Comparison of ENCODE assay signal across 1 cellular context in genomic region chr17:47252766-47253512, GRCh38.
TF ChIP-seq lines count a peak whose summit lies in the region.

No MANE protein-coding gene starts in this region.

TF ChIP-seq in WTC11, 78 proteins besides CTCF, POLR2A, EP300 and RAD21 (continued from another document):
- no peak for TF ChIP-seq PRDM15 (CRISPR knock-in tag; IDR thresholded peaks at IDR 0.05)
- no peak for TF ChIP-seq ESRRA (CRISPR knock-in tag; IDR thresholded peaks at IDR 0.05; ENCODE audit: borderline replicate concordance)
- no peak for TF ChIP-seq CBFB (CRISPR knock-in tag; IDR thresholded peaks at IDR 0.05; ENCODE audit: low read depth)
- no peak for TF ChIP-seq GABPB1 (CRISPR knock-in tag; IDR thresholded peaks at IDR 0.05)
- no peak for TF ChIP-seq SMAD4 (CRISPR knock-in tag; IDR thresholded peaks at IDR 0.05)
- TF ChIP-seq USF2 (CRISPR knock-in tag; IDR thresholded peaks at IDR 0.05) = no peak
- TF ChIP-seq NFE2L1 (CRISPR knock-in tag; IDR thresholded peaks at IDR 0.05) = no peak
